1 cellular context compared by ENCODE assay signal in the genomic region with DNA sequence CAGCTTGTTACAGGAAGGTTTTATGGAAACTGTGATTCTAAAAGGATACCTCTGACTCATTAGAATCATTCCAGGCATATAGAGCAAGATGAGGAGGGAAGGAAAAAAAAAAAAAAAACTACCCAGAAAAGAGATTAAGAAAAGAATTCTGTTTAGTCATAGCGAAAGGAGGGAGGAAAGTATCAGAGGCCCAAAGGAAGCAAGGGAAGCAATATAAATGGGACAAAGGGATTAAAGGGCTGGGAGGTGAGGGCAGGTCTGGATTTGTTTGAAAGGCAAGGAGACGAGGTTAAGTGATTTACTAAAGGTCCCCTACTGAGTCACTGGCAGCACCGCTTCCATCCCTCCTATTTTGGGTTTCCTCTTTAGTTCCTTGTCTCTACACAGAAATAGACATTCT.
TF ChIP-seq lines count a peak whose summit lies in the region.

No MANE protein-coding gene starts in this region.

TF ChIP-seq in IMR-90, 13 proteins besides CTCF, POLR2A, EP300 and RAD21 (continued from another document):
- TF ChIP-seq MAFK (IDR thresholded peaks at IDR 0.05; ENCODE audit: low read depth, low read length) (no peak), FOS (IDR thresholded peaks at IDR 0.05; ENCODE audit: low read depth, low read length) (no peak), RFX5 (IDR thresholded peaks at IDR 0.05; ENCODE audit: low read depth, low read length) (no peak), RCOR1 (IDR thresholded peaks at IDR 0.05; ENCODE audit: insufficient replicate concordance, low read length) (no peak), MXI1 (IDR thresholded peaks at IDR 0.05; ENCODE audit: borderline replicate concordance, low read depth, low read length) (no peak), MAZ (IDR thresholded peaks at IDR 0.05; ENCODE audit: borderline replicate concordance, low read depth, low read length) (no peak), NFE2L2 (IDR thresholded peaks at IDR 0.05; ENCODE audit: low read depth, low read length) (no peak), SMC3 (IDR thresholded peaks at IDR 0.05; ENCODE audit: low read depth, low read length) (no peak)
- TF ChIP-seq, protein P1, sequence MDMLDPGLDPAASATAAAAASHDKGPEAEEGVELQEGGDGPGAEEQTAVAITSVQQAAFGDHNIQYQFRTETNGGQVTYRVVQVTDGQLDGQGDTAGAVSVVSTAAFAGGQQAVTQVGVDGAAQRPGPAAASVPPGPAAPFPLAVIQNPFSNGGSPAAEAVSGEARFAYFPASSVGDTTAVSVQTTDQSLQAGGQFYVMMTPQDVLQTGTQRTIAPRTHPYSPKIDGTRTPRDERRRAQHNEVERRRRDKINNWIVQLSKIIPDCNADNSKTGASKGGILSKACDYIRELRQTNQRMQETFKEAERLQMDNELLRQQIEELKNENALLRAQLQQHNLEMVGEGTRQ (IDR thresholded peaks at IDR 0.05; ENCODE audit: low read depth, low read length), result no peak
TF ChIP-seq in IMR-90: peak in this region for 0.
